Comparison of ENCODE assay signal across 17 cellular contexts in genomic region chr17:7803981-7804380, GRCh38. TPM values are rescaled to one million over a fixed set of nuclear protein-coding genes. Genes with fewer than 3 reads are reported as not detected.
DNase-seq lines count a peak whose midpoint lies in the region; ATAC-seq and TF ChIP-seq lines count a peak whose summit lies in the region.
"Had no signal": no experiment of that assay in that cellular context is flagged by ENCODE, and none has a peak within 500 bp of the region (broad histone marks: within the 10 kb centered on the region; RNA-seq: fewer than 3 reads in every experiment).

No MANE protein-coding gene starts in this region.

- no peak overlapping the region for H3K27ac Mint-ChIP-seq in stimulated activated effector memory CD8-positive, alpha-beta T cell treated with anti-CD3 and anti-CD28 coated beads, Interleukin-12 subunit alpha, Interleukin-12 subunit beta, amount 100 ng/mL, for 72 hours
- H3K27ac Mint-ChIP-seq: activated naive CD8-positive, alpha-beta T cell treated with anti-CD3 and anti-CD28 coated beads, Interleukin-2, amount 10 ng/mL, durations not matched to agents 7 days and 5 days; naive thymus-derived CD8-positive, alpha-beta T cell had no signal

- in situ Hi-C loops in mammary epithelial cell (cut with MboI; ENCODE audit: low sequenced_read_pairs in 2 of 2) = no loop called here

- BruUV-seq in mammary epithelial cell (replicated peaks; lab: Mats Ljungman, UMichigan) = no TSS peak

- no peaks in the 10 kb centered on the region for H3K9me3 Mint-ChIP-seq in stimulated activated effector memory CD8-positive, alpha-beta T cell treated with anti-CD3 and anti-CD28 coated beads, Interleukin-12 subunit alpha, Interleukin-12 subunit beta, amount 100 ng/mL, for 72 hours
- H3K9me3 Mint-ChIP-seq: activated naive CD8-positive, alpha-beta T cell treated with anti-CD3 and anti-CD28 coated beads, Interleukin-2, amount 10 ng/mL, durations not matched to agents 7 days and 5 days; naive thymus-derived CD8-positive, alpha-beta T cell had no signal

- TF ChIP-seq CTCF in left ventricle myocardium inferior (IDR thresholded peaks at IDR 0.05; ENCODE audit: borderline replicate concordance) = no peak
- TF ChIP-seq CTCF in mammary epithelial cell (conservative IDR thresholded peaks at IDR 0.05 in 1 of 2, IDR thresholded peaks at IDR 0.05 in 1 of 2; ENCODE audit: extremely low read depth in 1 of 2, insufficient read depth in 1 of 2, low read depth in 1 of 2, low read length in 2 of 2) = no peak
- TF ChIP-seq CTCF in lower lobe of right lung (IDR thresholded peaks at IDR 0.05) = no peak

- H3K4me2 ChIP-seq in mammary epithelial cell (ENCODE audit: insufficient read depth, low read depth, low read length) = peak overlapping the region; percentile 65
- H3K4me2 ChIP-seq: A549 had no signal

- H3K4me3 ChIP-seq in left ventricle myocardium inferior = no peak overlapping the region
- H3K4me3 ChIP-seq in mammary epithelial cell (replicated peaks in 1 of 3; ENCODE audit: insufficient read depth in 1 of 3, low read depth in 2 of 3, low read length in 3 of 3) = peak overlapping the region in 1 of 3 experiments; percentile 8
- no peak overlapping the region for H3K4me3 ChIP-seq in lower lobe of right lung
- no peak overlapping the region for H3K4me3 ChIP-seq in urinary bladder (ENCODE audit: low read depth, low read length)
- H3K4me3 ChIP-seq: A549, HAP-1, skin epidermis had no signal

- no peaks in the 10 kb centered on the region for H4K20me1 ChIP-seq in mammary epithelial cell (ENCODE audit: insufficient read depth, low read length)

- peak overlapping the region; percentile 95 for H2AFZ ChIP-seq in mammary epithelial cell (ENCODE audit: low read depth, low read length)

- H3K4me1 Mint-ChIP-seq in stimulated activated effector memory CD8-positive, alpha-beta T cell treated with anti-CD3 and anti-CD28 coated beads, Interleukin-12 subunit alpha, Interleukin-12 subunit beta, amount 100 ng/mL, for 72 hours = no peaks in the 10 kb centered on the region
- H3K4me1 Mint-ChIP-seq: activated naive CD8-positive, alpha-beta T cell treated with anti-CD3 and anti-CD28 coated beads, Interleukin-2, amount 10 ng/mL, durations not matched to agents 7 days and 5 days; naive thymus-derived CD8-positive, alpha-beta T cell had no signal

- no peak overlapping the region for H3K27ac ChIP-seq in left ventricle myocardium inferior (replicated peaks)
- no peak overlapping the region for H3K27ac ChIP-seq in mammary epithelial cell (ENCODE audit: insufficient read depth, low read depth, low read length)
- no peak overlapping the region for H3K27ac ChIP-seq in lower lobe of right lung
- H3K27ac ChIP-seq in urinary bladder (ENCODE audit: low read depth) = peak overlapping the region; percentile 56
- H3K27ac ChIP-seq: A549, skin epidermis had no signal

- H3K27me3 ChIP-seq in left ventricle myocardium inferior (ENCODE audit: low read depth) (peaks cover 43% of the 10 kb centered on the region), mammary epithelial cell (ENCODE audit: insufficient read depth, low read length) (no peaks in the 10 kb centered on the region), lower lobe of right lung (ENCODE audit: low read depth) (peaks cover 3% of the 10 kb centered on the region)

- H3K36me3 Mint-ChIP-seq in stimulated activated effector memory CD8-positive, alpha-beta T cell treated with anti-CD3 and anti-CD28 coated beads, Interleukin-12 subunit alpha, Interleukin-12 subunit beta, amount 100 ng/mL, for 72 hours = no peaks in the 10 kb centered on the region
- H3K36me3 Mint-ChIP-seq: activated naive CD8-positive, alpha-beta T cell treated with anti-CD3 and anti-CD28 coated beads, Interleukin-2, amount 10 ng/mL, durations not matched to agents 7 days and 5 days; naive thymus-derived CD8-positive, alpha-beta T cell had no signal

- CTCF ChIA-PET in mammary epithelial cell (lab: Charles Lee; ENCODE audit: low non-redundant PET) = no interaction called here

- no peaks in the 10 kb centered on the region for H3K79me2 ChIP-seq in mammary epithelial cell (ENCODE audit: insufficient read depth, low read length)

- ATAC-seq in Right ventricle myocardium superior (ENCODE audit: poor library complexity) (peak; percentile 22), lower lobe of right lung (peak; percentile 84 to 91), GM21529 (IDR thresholded peaks at IDR 0.05; ENCODE audit: unreplicated experiment) (no peak)
- ATAC-seq in stimulated activated effector memory CD8-positive, alpha-beta T cell treated with anti-CD3 and anti-CD28 coated beads, Interleukin-12 subunit alpha, Interleukin-12 subunit beta, amount 100 ng/mL, for 72 hours = no peak
- ATAC-seq: A549; naive thymus-derived CD8-positive, alpha-beta T cell; Right ventricle myocardium inferior had no signal

- intact Hi-C loops in Right ventricle myocardium superior (cut with DNase I) (no loop called here), left ventricle myocardium inferior (cut with micrococcal nuclease) (no loop called here), mammary epithelial cell (cut with micrococcal nuclease) (no loop called here), lower lobe of right lung (cut with DNase I) (no loop called here)

- no peak overlapping the region for H3K4me3 Mint-ChIP-seq in stimulated activated effector memory CD8-positive, alpha-beta T cell treated with anti-CD3 and anti-CD28 coated beads, Interleukin-12 subunit alpha, Interleukin-12 subunit beta, amount 100 ng/mL, for 72 hours
- H3K4me3 Mint-ChIP-seq: activated naive CD8-positive, alpha-beta T cell treated with anti-CD3 and anti-CD28 coated beads, Interleukin-2, amount 10 ng/mL, durations not matched to agents 7 days and 5 days; naive thymus-derived CD8-positive, alpha-beta T cell had no signal

- no peaks in the 10 kb centered on the region for H3K36me3 ChIP-seq in left ventricle myocardium inferior
- H3K36me3 ChIP-seq in mammary epithelial cell (ENCODE audit: insufficient read depth, low read length) = no peaks in the 10 kb centered on the region
- no peaks in the 10 kb centered on the region for H3K36me3 ChIP-seq in lower lobe of right lung
- no peaks in the 10 kb centered on the region for H3K36me3 ChIP-seq in urinary bladder (ENCODE audit: insufficient read depth)
- H3K36me3 ChIP-seq: HAP-1 had no signal

- H3K4me1 ChIP-seq in left ventricle myocardium inferior (peaks cover 5% of the 10 kb centered on the region), mammary epithelial cell (ENCODE audit: insufficient read depth, low read length) (peaks cover 11% of the 10 kb centered on the region), lower lobe of right lung (no peaks in the 10 kb centered on the region), urinary bladder (ENCODE audit: insufficient read depth) (no peaks in the 10 kb centered on the region)
- H3K4me1 ChIP-seq: Caco-2 had no signal

- dilution Hi-C loops in mammary epithelial cell (cut with HindIII; ENCODE audit: low sequenced_read_pairs) = no loop called here

- no peak overlapping the region for H3K9ac ChIP-seq in mammary epithelial cell (ENCODE audit: insufficient read depth, low read length)

- no peak for DNase-seq in Right ventricle myocardium superior
- DNase-seq in left ventricle myocardium inferior = no peak
- DNase-seq in mammary epithelial cell = peak; percentile 46
- DNase-seq in lower lobe of right lung = peak; percentile 66
- DNase-seq in stimulated activated effector memory CD8-positive, alpha-beta T cell treated with anti-CD3 and anti-CD28 coated beads, Interleukin-12 subunit alpha, Interleukin-12 subunit beta, amount 100 ng/mL, for 72 hours (ENCODE audit: low spot score in 2 of 2) = no peak
- no peak for DNase-seq in activated effector memory CD4-positive, alpha-beta T cell treated with anti-CD3 and anti-CD28 coated beads, Interleukin-2, amount 50 U/mL, for 16 hours
- DNase-seq: activated naive CD8-positive, alpha-beta T cell treated with anti-CD3 and anti-CD28 coated beads, Interleukin-2, amount 10 ng/mL, durations not matched to agents 7 days and 5 days; Caco-2; naive thymus-derived CD8-positive, alpha-beta T cell; NCI-H1092; NCI-H510A treated with DMSO at 0.1 percent for 48 hours had no signal

- 14% methylated on average over 8 of the region's 13 CpGs for WGBS in mammary epithelial cell (ENCODE audit: low coverage, missing lambda C conversion rate)
- WGBS in urinary bladder = 34% methylated on average over 13 of the region's 13 CpGs

- H3K9me3 ChIP-seq in left ventricle myocardium inferior (replicated peaks) (no peaks in the 10 kb centered on the region), mammary epithelial cell (replicated peaks; ENCODE audit: insufficient read depth, low read length) (no peaks in the 10 kb centered on the region), lower lobe of right lung (no peaks in the 10 kb centered on the region)
- H3K9me3 ChIP-seq: A549, Caco-2, HAP-1 had no signal

RNA-seq across cellular contexts. Expression of gene KDM6B, which starts 30.0 kb away (rescaled TPM):
- total RNA-seq in Right ventricle myocardium superior (27.9 TPM), left ventricle myocardium inferior (23.3 TPM), mammary epithelial cell (10 to 100 TPM in 1 of 2 donors, 1 to 10 TPM in 1; 8.2 to 26.5 TPM), lower lobe of right lung (46.1 TPM), urinary bladder (7.9 TPM)
- polyA plus RNA-seq in mammary epithelial cell (0.68 TPM), urinary bladder (17.3 TPM)
- 4.5 TPM for polyA minus RNA-seq in mammary epithelial cell

RNA-seq across cellular contexts. Expression of gene TMEM88, which starts 50.9 kb away (rescaled TPM):
- total RNA-seq in Right ventricle myocardium superior = 32.4 TPM
- total RNA-seq in left ventricle myocardium inferior = 26.4 TPM
- 1 to 10 TPM in 1 of 2 donors, under 1 TPM in 1; 0.17 to 2.3 TPM for total RNA-seq in mammary epithelial cell
- 0.15 TPM for polyA plus RNA-seq in mammary epithelial cell
- polyA minus RNA-seq in mammary epithelial cell = not detected
- total RNA-seq in lower lobe of right lung = 12.0 TPM
- 8.1 TPM for total RNA-seq in urinary bladder
- 37.0 TPM for polyA plus RNA-seq in urinary bladder
- polyA plus RNA-seq: naive thymus-derived CD8-positive, alpha-beta T cell had no signal

RNA-seq across cellular contexts. Expression of gene NAA38, which starts 53.4 kb away (rescaled TPM):
- 101 TPM for total RNA-seq in Right ventricle myocardium superior
- total RNA-seq in left ventricle myocardium inferior = 89.8 TPM
- 10 to 100 TPM; 28.2 to 81.5 TPM for total RNA-seq in mammary epithelial cell
- polyA plus RNA-seq in mammary epithelial cell = 99.4 TPM
- polyA minus RNA-seq in mammary epithelial cell = 11.0 TPM
- total RNA-seq in lower lobe of right lung = 61.5 TPM
- total RNA-seq in urinary bladder = 44.4 TPM
- 110 TPM for polyA plus RNA-seq in urinary bladder

RNA-seq across cellular contexts. Expression of gene CYB5D1, which starts 53.8 kb away (rescaled TPM):
- total RNA-seq in Right ventricle myocardium superior = 24.2 TPM
- 17.8 TPM for total RNA-seq in left ventricle myocardium inferior
- 10 to 100 TPM; 14.1 to 15.2 TPM for total RNA-seq in mammary epithelial cell
- polyA plus RNA-seq in mammary epithelial cell = 8.2 TPM
- polyA minus RNA-seq in mammary epithelial cell = 25.7 TPM
- total RNA-seq in lower lobe of right lung = 12.6 TPM
- total RNA-seq in urinary bladder = 6.9 TPM
- 12.5 TPM for polyA plus RNA-seq in urinary bladder

Comparison
In these comparisons a context has a peak if more than half of its experiments do, and no peak if none do; other contexts are left out.
1. ATAC-seq: peak in Right ventricle myocardium superior (single experiment) and lower lobe of right lung (2 of 2); none in stimulated activated effector memory CD8-positive, alpha-beta T cell treated with anti-CD3 and anti-CD28 coated beads, Interleukin-12 subunit alpha, Interleukin-12 subunit beta, amount 100 ng/mL, for 72 hours (single experiment) and GM21529 (single experiment).
2. DNase-seq: peak in mammary epithelial cell (single experiment) and lower lobe of right lung (single experiment); none in Right ventricle myocardium superior (single experiment), left ventricle myocardium inferior (single experiment), stimulated activated effector memory CD8-positive, alpha-beta T cell treated with anti-CD3 and anti-CD28 coated beads, Interleukin-12 subunit alpha, Interleukin-12 subunit beta, amount 100 ng/mL, for 72 hours (0 of 2) and activated effector memory CD4-positive, alpha-beta T cell treated with anti-CD3 and anti-CD28 coated beads, Interleukin-2, amount 50 U/mL, for 16 hours (single experiment).